In genomic region chr12:68587448-68587873, GRCh38 we compare ENCODE assay signal across 8 cellular contexts. TPM values are rescaled to one million over a fixed set of nuclear protein-coding genes. Genes with fewer than 3 reads are reported as not detected.
DNase-seq lines count a peak whose midpoint lies in the region; ATAC-seq and TF ChIP-seq lines count a peak whose summit lies in the region.

No MANE protein-coding gene starts in this region.

- POLR2A ChIA-PET in naive thymus-derived CD8-positive, alpha-beta T cell (lab: Charles Lee): interaction anchor here (0.6 to 6.0 kb wide), 11 partner anchors 9 to 227 kb away, joined by 3 to 54 read pairs (median 6); partner anchors contain the start of gene RAP1B

- peaks cover 0 to 20% (median 19%) of the 10 kb centered on the region in 3 donors for H3K36me3 Mint-ChIP-seq in naive thymus-derived CD8-positive, alpha-beta T cell

- H3K27me3 Mint-ChIP-seq in naive thymus-derived CD8-positive, alpha-beta T cell: no peaks in the 10 kb centered on the region

- H3K9me3 Mint-ChIP-seq in naive thymus-derived CD8-positive, alpha-beta T cell: peaks cover 0 to 29% (median 18%) of the 10 kb centered on the region in 9 donors

- peak; percentile 78 for ATAC-seq in GM18505 (IDR thresholded peaks at IDR 0.05; ENCODE audit: unreplicated experiment)
- peak; percentile 52 for ATAC-seq in HG02642 (IDR thresholded peaks at IDR 0.05; ENCODE audit: poor library complexity, unreplicated experiment)
- ATAC-seq in naive thymus-derived CD8-positive, alpha-beta T cell: peak; percentile 72 to 79

- TF ChIP-seq POLR2A in GM18505 (IDR thresholded peaks at IDR 0.05; ENCODE audit: borderline replicate concordance, extremely low read depth, insufficient read depth, insufficient read length): no peak

- H3K27ac Mint-ChIP-seq in naive thymus-derived CD8-positive, alpha-beta T cell: peak overlapping the region; percentile 60 to 95 (median 92)

- peak; percentile 83 for DNase-seq in SIG-M5 treated with dmso at 0.1 percent for 504 hours (lab: John Stamatoyannopoulos, UW; ENCODE audit: unreplicated experiment)
- DNase-seq in naive thymus-derived CD8-positive, alpha-beta T cell: peak in 9 of 10 donors; percentile 17 to 74 (median 44)
- no peak for DNase-seq in NCI-H1105 treated with DMSO at 0.1 percent for 48 hours (lab: John Stamatoyannopoulos, UW)
- no peak for DNase-seq in globus pallidus (ENCODE audit: low spot score)
- no peak for DNase-seq in NCI-H1436 treated with DMSO at 0.1 percent for 48 hours (lab: John Stamatoyannopoulos, UW)
- DNase-seq in medulla oblongata (ENCODE audit: extremely low spot score): no peak

- peaks cover 28 to 75% (median 68%) of the 10 kb centered on the region in 4 donors for H3K4me1 Mint-ChIP-seq in naive thymus-derived CD8-positive, alpha-beta T cell

- peak overlapping the region; percentile 34 to 75 (median 65) for H3K4me3 Mint-ChIP-seq in naive thymus-derived CD8-positive, alpha-beta T cell

RNA-seq across cellular contexts. Expression of gene RAP1B, which starts 23.2 kb away (rescaled TPM):
- 100 to 1,000 TPM; 254 to 288 TPM for total RNA-seq in naive thymus-derived CD8-positive, alpha-beta T cell
- 100 to 1,000 TPM; 562 to 708 (median 574) TPM for polyA plus RNA-seq in naive thymus-derived CD8-positive, alpha-beta T cell

Comparison
In these comparisons a context has a peak if more than half of its experiments do, and no peak if none do; other contexts are left out.
1. DNase-seq: peak in SIG-M5 treated with dmso at 0.1 percent for 504 hours (single experiment) and naive thymus-derived CD8-positive, alpha-beta T cell (9 of 10); none in NCI-H1105 treated with DMSO at 0.1 percent for 48 hours (single experiment), globus pallidus (single experiment), NCI-H1436 treated with DMSO at 0.1 percent for 48 hours (single experiment) and medulla oblongata (single experiment).
2. Peak in every context shown above with its lines, with median percentiles within 50 percentile points of each other: ATAC-seq.